In the genomic region with DNA sequence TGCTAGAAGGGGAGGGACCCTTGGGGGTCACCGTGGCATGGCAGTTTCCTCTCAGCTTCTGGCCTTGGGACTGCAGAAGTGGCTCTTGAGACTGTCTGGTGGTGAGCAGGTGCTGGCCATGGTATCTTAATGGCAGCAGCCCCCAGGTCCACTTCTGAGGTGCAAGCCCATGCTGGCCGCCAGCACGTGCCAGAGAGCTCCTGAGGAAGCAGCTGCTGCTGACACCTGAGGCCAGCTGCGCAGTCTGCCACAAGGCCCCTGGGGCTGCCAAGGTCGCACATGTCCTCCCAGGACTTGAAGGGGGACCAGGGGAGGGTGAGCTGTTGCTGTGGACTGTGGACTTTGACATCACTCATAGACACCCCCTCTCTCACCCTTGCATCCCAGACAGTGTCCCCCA, we compare ENCODE assay signal across 13 cellular contexts. TPM values are rescaled to one million over a fixed set of nuclear protein-coding genes. Genes with fewer than 3 reads are reported as not detected.
DNase-seq lines count a peak whose midpoint lies in the region; ATAC-seq lines count a peak whose summit lies in the region.
"Had no signal": no experiment of that assay in that cellular context is flagged by ENCODE, and none has a peak within 500 bp of the region (broad histone marks: within the 10 kb centered on the region; RNA-seq: fewer than 3 reads in every experiment).

No MANE protein-coding gene starts in this region.

- H3K4me1 ChIP-seq in BLaER1 (peaks cover 45% of the 10 kb centered on the region), right cardiac atrium (ENCODE audit: control insufficient read depth, insufficient read depth, low read length) (peaks cover 39% of the 10 kb centered on the region)

- no peak overlapping the region for H3K4me3 ChIP-seq in BLaER1
- no peak overlapping the region for H3K4me3 ChIP-seq in right cardiac atrium (ENCODE audit: low read length)
- H3K4me3 ChIP-seq: PC-9 had no signal

- H3K27me3 ChIP-seq in BLaER1 (no peaks in the 10 kb centered on the region), right cardiac atrium (ENCODE audit: control insufficient read depth, insufficient read depth) (no peaks in the 10 kb centered on the region)

- 48% methylated on average over 5 of the region's 5 CpGs for WGBS in right cardiac atrium

- DNase-seq in DMS79 (lab: John Stamatoyannopoulos, UW): peak; percentile 94
- peak; percentile 25 for DNase-seq in NCI-H69 (lab: John Stamatoyannopoulos, UW)
- peak in 2 of 3 donors; percentile 13 to 40 for DNase-seq in right cardiac atrium
- DNase-seq in SIG-M5 treated with dmso at 0.1 percent for 504 hours (lab: John Stamatoyannopoulos, UW; ENCODE audit: unreplicated experiment): no peak
- DNase-seq: activated CD8-positive, alpha-beta memory T cell treated with anti-CD3 and anti-CD28 coated beads, Interleukin-2, amount 50 U/mL, for 48 hours; activated naive CD4-positive, alpha-beta T cell treated with anti-CD3 and anti-CD28 coated beads, Interleukin-2, amount 50 U/mL, for 16 hours; NCI-H2227 treated with DMSO at 0.1 percent for 48 hours; PC-9; stimulated activated CD4-positive, alpha-beta T cell treated with anti-CD3 and anti-CD28 coated beads, Interleukin-12 subunit alpha, Interleukin-12 subunit beta, amount 100 ng/mL, for 4 hours had no signal

- H3K27ac ChIP-seq in BLaER1 (no peak overlapping the region), right cardiac atrium (ENCODE audit: low read length) (no peak overlapping the region)
- H3K27ac ChIP-seq: PC-9 had no signal

- peak overlapping the region; percentile 46 for H3K4me2 ChIP-seq in BLaER1
- H3K4me2 ChIP-seq: PC-9 had no signal

- no peak overlapping the region for H3K9ac ChIP-seq in BLaER1

- H3K9me3 ChIP-seq in BLaER1 (no peaks in the 10 kb centered on the region), right cardiac atrium (ENCODE audit: control insufficient read depth, low read length) (no peaks in the 10 kb centered on the region)

- H4K20me1 ChIP-seq in BLaER1: peaks cover 98% of the 10 kb centered on the region

- intact Hi-C loops in right cardiac atrium (cut with DNase I): no loop called here

- ATAC-seq in right cardiac atrium: no peak
- ATAC-seq in GM21825 (IDR thresholded peaks at IDR 0.05; ENCODE audit: unreplicated experiment): no peak
- no peak for ATAC-seq in HG03469 (IDR thresholded peaks at IDR 0.05; ENCODE audit: unreplicated experiment)
- ATAC-seq: activated CD4-positive, CD25-positive, alpha-beta regulatory T cell treated with anti-CD3 and anti-CD28 coated beads, Interleukin-2, amount 50 U/mL, for 24 hours had no signal

- H3K36me3 ChIP-seq in BLaER1: peaks cover 62% of the 10 kb centered on the region

RNA-seq across cellular contexts. Expression of gene NFIX, which starts 48.0 kb away (rescaled TPM):
- 100 to 1,000 TPM; 123 to 168 (median 156) TPM for total RNA-seq in right cardiac atrium
- 67.4 TPM for polyA plus RNA-seq in right cardiac atrium

RNA-seq across cellular contexts. Expression of gene LYL1, which starts 59.4 kb away (rescaled TPM):
- total RNA-seq in right cardiac atrium: 10 to 100 TPM in 2 of 4 donors, 1 to 10 TPM in 2; 8.0 to 11.9 (median 10.1) TPM
- polyA plus RNA-seq in right cardiac atrium: 8.0 TPM
